ENCODE assay signal across 8 cellular contexts in genomic region chr7:74656911-74657691, GRCh38. TPM values are rescaled to one million over a fixed set of nuclear protein-coding genes. Genes with fewer than 3 reads are reported as not detected.
A peak's percentile ranks its signal among the peaks of the same experiment; 100 is the strongest.
DNase-seq lines count a peak whose midpoint lies in the region; ATAC-seq, FAIRE-seq and TF ChIP-seq lines count a peak whose summit lies in the region.

No MANE protein-coding gene starts in this region.

- H3F3A ChIP-seq in smooth muscle cell (ENCODE audit: low read depth) = peaks cover 14% of the 10 kb centered on the region

- no peaks in the 10 kb centered on the region for H3K9me3 ChIP-seq in smooth muscle cell (replicated peaks; ENCODE audit: low read depth)

- peak overlapping the region; percentile 90 for H3K9ac ChIP-seq in smooth muscle cell (ENCODE audit: low read depth)

- H3K27me3 Mint-ChIP-seq in immature natural killer cell (ENCODE audit: low read depth in 3 of 3) = peaks cover 16 to 38% (median 30%) of the 10 kb centered on the region in 3 donors

- H3K27ac Mint-ChIP-seq in immature natural killer cell = peak overlapping the region; percentile 74 to 92 (median 86)

- H3K79me2 ChIP-seq in smooth muscle cell (ENCODE audit: low read depth) = peaks cover 35% of the 10 kb centered on the region

- 1% methylated on average over 38 of the region's 59 CpGs for WGBS in smooth muscle cell (ENCODE audit: low lambda C conversion rate)

- H3K27ac ChIP-seq in smooth muscle cell (ENCODE audit: low read depth) = peak overlapping the region; percentile 87

- DNase-seq in AG08396 (ENCODE audit: low spot score) (peak; percentile 97), NCI-H2196 treated with DMSO at 0.1 percent for 48 hours (lab: John Stamatoyannopoulos, UW; ENCODE audit: unreplicated experiment) (peak; percentile 95), bronchial epithelial cell (ENCODE audit: low read depth) (peak; percentile 83), immature natural killer cell (peak; percentile 95 to 96 (median 95)), smooth muscle cell (lab: John Stamatoyannopoulos, UW; ENCODE audit: unreplicated experiment) (peak; percentile 77)

- no peak for TF ChIP-seq CTCF in WI38 (IDR thresholded peaks at IDR 0.05; ENCODE audit: low read depth, low read length)
- TF ChIP-seq CTCF in bronchial epithelial cell (IDR thresholded peaks at IDR 0.05; ENCODE audit: insufficient read depth, low read length, severe bottlenecking) = peak; percentile 35
- TF ChIP-seq CTCF in smooth muscle cell (IDR thresholded peaks at IDR 0.05; ENCODE audit: borderline replicate concordance, insufficient read depth, poor library complexity, severe bottlenecking) = peak; percentile 17

- H3K36me3 ChIP-seq in bronchial epithelial cell (ENCODE audit: control insufficient read depth, insufficient read depth, low read length) (peaks cover 3% of the 10 kb centered on the region), smooth muscle cell (ENCODE audit: low read depth) (no peaks in the 10 kb centered on the region)

- H3K9me3 Mint-ChIP-seq in immature natural killer cell = no peaks in the 10 kb centered on the region

- no peak for FAIRE-seq in bronchial epithelial cell (lab: Jason Lieb, UNC)

- H3K36me3 Mint-ChIP-seq in immature natural killer cell = no peaks in the 10 kb centered on the region

- H3K4me1 ChIP-seq in smooth muscle cell (ENCODE audit: low read depth) = peaks cover 41% of the 10 kb centered on the region

- peak overlapping the region; percentile 87 to 94 (median 88) for H3K4me3 Mint-ChIP-seq in immature natural killer cell

- peaks cover 36% of the 10 kb centered on the region for H4K20me1 ChIP-seq in smooth muscle cell (ENCODE audit: low read depth)

- H3K4me1 Mint-ChIP-seq in immature natural killer cell = peaks cover 47 to 54% of the 10 kb centered on the region in 2 donors

- H3K27me3 ChIP-seq in bronchial epithelial cell (ENCODE audit: control insufficient read depth, insufficient read depth, low read length) (no peaks in the 10 kb centered on the region), smooth muscle cell (ENCODE audit: low read depth) (no peaks in the 10 kb centered on the region)

- H3K4me2 ChIP-seq in smooth muscle cell = peak overlapping the region; percentile 97

- H3K4me3 ChIP-seq in WI38 (ENCODE audit: low read depth, low read length) (peak overlapping the region; percentile 75), bronchial epithelial cell (ENCODE audit: low read depth, low read length) (peak overlapping the region; percentile 77), smooth muscle cell (peak overlapping the region; percentile 99)

- ATAC-seq in GM18907 (IDR thresholded peaks at IDR 0.05; ENCODE audit: unreplicated experiment) (peak; percentile 68), HG03139 (IDR thresholded peaks at IDR 0.05; ENCODE audit: unreplicated experiment) (peak; percentile 60)

- peak overlapping the region; percentile 90 for H2AFZ ChIP-seq in smooth muscle cell (ENCODE audit: low read depth)

RNA-seq across cellular contexts. Expression of gene GTF2I, which starts 0.4 kb away (rescaled TPM):
- total RNA-seq in bronchial epithelial cell (41.9 and 46.1 TPM in 2 replicates), smooth muscle cell (90.7 and 101 TPM in 2 replicates)
- polyA plus RNA-seq in immature natural killer cell (10 to 100 TPM; 37.2 to 82.0 (median 45.6) TPM), smooth muscle cell (63.9 and 86.1 TPM in 2 replicates)

Comparison
In these comparisons a context has a peak if more than half of its experiments do, and no peak if none do; other contexts are left out.
1. Peak in every context shown above with its lines: DNase-seq, ATAC-seq, H3K4me3 ChIP-seq and H3K27ac ChIP-seq.